In genomic region chr3:27805282-27805681, GRCh38 we compare ENCODE assay signal across 14 cellular contexts.
DNase-seq lines count a peak whose midpoint lies in the region; ATAC-seq and TF ChIP-seq lines count a peak whose summit lies in the region.
"Had no signal": no experiment of that assay in that cellular context is flagged by ENCODE, and none has a peak within 500 bp of the region (broad histone marks: within the 10 kb centered on the region; RNA-seq: fewer than 3 reads in every experiment).

No MANE protein-coding gene starts in this region.

- H3K4me2 ChIP-seq in Karpas-422 (ENCODE audit: low read depth, low read length, poor library complexity, severe bottlenecking) = no peak overlapping the region
- H3K4me2 ChIP-seq in mesendoderm (ENCODE audit: low read length) = no peak overlapping the region
- H3K4me2 ChIP-seq: BLaER1 treated with 17β-estradiol and CSF1 and Interleukin-3, amounts not matched to agents 10 nM and 100 nM had no signal

- no peak overlapping the region for H2BK120ac ChIP-seq in mesendoderm (ENCODE audit: low read depth, low read length)

- H3K9ac ChIP-seq in Karpas-422 (ENCODE audit: low read length) (no peak overlapping the region), mesendoderm (ENCODE audit: low read length) (no peak overlapping the region)
- H3K9ac ChIP-seq: BLaER1 treated with 17β-estradiol and CSF1 and Interleukin-3, amounts not matched to agents 10 nM and 100 nM had no signal

- no peak overlapping the region for H4K8ac ChIP-seq in mesendoderm (ENCODE audit: low read depth, low read length)

- no peaks in the 10 kb centered on the region for H3K36me3 Mint-ChIP-seq in activated T-cell treated with anti-CD3 and anti-CD28 coated beads, Interleukin-2, amount 50 U/mL, for 24 hours (ENCODE audit: low read depth)
- no peaks in the 10 kb centered on the region for H3K36me3 Mint-ChIP-seq in activated T-cell treated with anti-CD3 and anti-CD28 coated beads, Interleukin-2, amount 50 U/mL, for 4 hours (ENCODE audit: insufficient read depth)
- H3K36me3 Mint-ChIP-seq in CD4-positive, CD25-positive, alpha-beta regulatory T cell = no peaks in the 10 kb centered on the region

- H3K56ac ChIP-seq in mesendoderm (ENCODE audit: low read length) = no peak overlapping the region

- no CpG with 5 or more reads among the region's 2 CpGs for WGBS in mesendoderm (ENCODE audit: extremely low coverage, insufficient coverage, low lambda C conversion rate)
- 67 to 83% (median 70%) methylated on average over 2 of the region's 2 CpGs for WGBS in spleen, 5 donors

- H3K27me3 Mint-ChIP-seq in activated T-cell treated with anti-CD3 and anti-CD28 coated beads, Interleukin-2, amount 50 U/mL, for 24 hours = no peaks in the 10 kb centered on the region
- peaks cover 2% of the 10 kb centered on the region for H3K27me3 Mint-ChIP-seq in activated T-cell treated with anti-CD3 and anti-CD28 coated beads, Interleukin-2, amount 50 U/mL, for 4 hours (ENCODE audit: low read depth)
- H3K27me3 Mint-ChIP-seq in CD4-positive, CD25-positive, alpha-beta regulatory T cell = peaks cover 4% of the 10 kb centered on the region
- H3K27me3 Mint-ChIP-seq: CD4-positive, alpha-beta T cell had no signal

- no peak overlapping the region for H3K27ac ChIP-seq in CD4-positive, CD25-positive, alpha-beta regulatory T cell (ENCODE audit: insufficient read depth, low read length, poor library complexity, severe bottlenecking)
- H3K27ac ChIP-seq in Karpas-422 (ENCODE audit: low read length) = no peak overlapping the region
- no peak overlapping the region for H3K27ac ChIP-seq in foreskin keratinocyte
- H3K27ac ChIP-seq in mesendoderm (ENCODE audit: low read depth, low read length) = no peak overlapping the region
- H3K27ac ChIP-seq in spleen = no peak overlapping the region
- H3K27ac ChIP-seq: BLaER1 treated with 17β-estradiol and CSF1 and Interleukin-3, amounts not matched to agents 10 nM and 100 nM had no signal

- H2BK5ac ChIP-seq in mesendoderm (ENCODE audit: low read length) = no peak overlapping the region

- H2AFZ ChIP-seq in Karpas-422 (ENCODE audit: low read length) = no peak overlapping the region; the same call in 1 of the 2 replicates

- ATAC-seq in activated T-cell treated with anti-CD3 and anti-CD28 coated beads, Interleukin-2, amount 50 U/mL, for 4 hours = no peak
- peak; percentile 58 to 60 for ATAC-seq in CD4-positive, CD25-positive, alpha-beta regulatory T cell (ENCODE audit: low read depth in 2 of 2)
- ATAC-seq in foreskin keratinocyte = peak; percentile 16

- no peak for TF ChIP-seq POLR2A in spleen (IDR thresholded peaks at IDR 0.05)

- no peak for TF ChIP-seq CTCF in foreskin keratinocyte (conservative IDR thresholded peaks at IDR 0.05)
- no peak for TF ChIP-seq CTCF in spleen (IDR thresholded peaks at IDR 0.05 in 8 of 11, conservative IDR thresholded peaks at IDR 0.05 in 3 of 11)

- H3K36me3 ChIP-seq in CD4-positive, CD25-positive, alpha-beta regulatory T cell (ENCODE audit: control insufficient read depth, insufficient read depth, low read length) = no peaks in the 10 kb centered on the region
- H3K36me3 ChIP-seq in Karpas-422 (ENCODE audit: insufficient read depth, low read length) (no peaks in the 10 kb centered on the region), mesendoderm (ENCODE audit: control insufficient read depth, insufficient read depth, low read length) (no peaks in the 10 kb centered on the region), spleen (no peaks in the 10 kb centered on the region)
- H3K36me3 ChIP-seq: BLaER1 treated with 17β-estradiol and CSF1 and Interleukin-3, amounts not matched to agents 10 nM and 100 nM; HAP-1 had no signal

- H3K4me3 ChIP-seq in CD4-positive, CD25-positive, alpha-beta regulatory T cell (ENCODE audit: low read depth, low read length) = no peak overlapping the region
- no peak overlapping the region for H3K4me3 ChIP-seq in Karpas-422 (ENCODE audit: low read length)
- no peak overlapping the region for H3K4me3 ChIP-seq in mesendoderm (ENCODE audit: low read length)
- H3K4me3 ChIP-seq in spleen = no peak overlapping the region
- H3K4me3 ChIP-seq: BLaER1 treated with 17β-estradiol and CSF1 and Interleukin-3, amounts not matched to agents 10 nM and 100 nM; HAP-1 had no signal

- H2AK5ac ChIP-seq in mesendoderm (ENCODE audit: low read length) = no peak overlapping the region

- intact Hi-C loops in spleen (cut with DNase I; ENCODE audit: low total_unique reads) = no loop called here

- no peak overlapping the region for H3K4ac ChIP-seq in mesendoderm (ENCODE audit: low read depth, low read length)

- H3K23ac ChIP-seq in mesendoderm (ENCODE audit: low read length) = no peak overlapping the region

- H4K5ac ChIP-seq in mesendoderm (ENCODE audit: low read length) = no peak overlapping the region

- no peaks in the 10 kb centered on the region for H3K79me2 ChIP-seq in Karpas-422 (ENCODE audit: low read length)
- no peaks in the 10 kb centered on the region for H3K79me2 ChIP-seq in mesendoderm (ENCODE audit: control insufficient read depth, insufficient read depth, low read length)

- DNase-seq in activated T-cell treated with anti-CD3 and anti-CD28 coated beads, Interleukin-2, amount 50 U/mL, for 24 hours = no peak
- no peak for DNase-seq in activated T-cell treated with anti-CD3 and anti-CD28 coated beads, Interleukin-2, amount 50 U/mL, for 4 hours
- DNase-seq in CD4-positive, CD25-positive, alpha-beta regulatory T cell = peak in 2 of 3 donors; percentile 5 to 10
- DNase-seq in Karpas-422 (peak; percentile 43), foreskin keratinocyte (no peak), mesendoderm (no peak), NK-92 (lab: John Stamatoyannopoulos, UW; ENCODE audit: unreplicated experiment) (no peak), spleen (no peak)
- DNase-seq: ACHN; CD4-positive, alpha-beta T cell; DMS79; GDM1 had no signal

- H3K4me1 Mint-ChIP-seq in activated T-cell treated with anti-CD3 and anti-CD28 coated beads, Interleukin-2, amount 50 U/mL, for 24 hours (ENCODE audit: low read depth) = peaks cover 17% of the 10 kb centered on the region
- H3K4me1 Mint-ChIP-seq in activated T-cell treated with anti-CD3 and anti-CD28 coated beads, Interleukin-2, amount 50 U/mL, for 4 hours (ENCODE audit: low read depth) = no peaks in the 10 kb centered on the region
- peaks cover 0 to 8% (median 7%) of the 10 kb centered on the region in 4 donors for H3K4me1 Mint-ChIP-seq in CD4-positive, CD25-positive, alpha-beta regulatory T cell

- no peak overlapping the region for H2BK15ac ChIP-seq in mesendoderm (replicated peaks; ENCODE audit: low read depth)

- H3K4me1 ChIP-seq in CD4-positive, CD25-positive, alpha-beta regulatory T cell (ENCODE audit: control insufficient read depth, insufficient read depth, low read length, poor library complexity, severe bottlenecking) = no peaks in the 10 kb centered on the region
- H3K4me1 ChIP-seq in Karpas-422 (ENCODE audit: low read length) = no peaks in the 10 kb centered on the region
- H3K4me1 ChIP-seq in foreskin keratinocyte = no peaks in the 10 kb centered on the region
- peaks cover 8% of the 10 kb centered on the region for H3K4me1 ChIP-seq in mesendoderm (ENCODE audit: control insufficient read depth, low read depth, low read length)
- H3K4me1 ChIP-seq in spleen = no peaks in the 10 kb centered on the region
- H3K4me1 ChIP-seq: HAP-1 had no signal

- H3K9me2 ChIP-seq in Karpas-422 (replicated peaks; ENCODE audit: insufficient read depth, low read length) = no peaks in the 10 kb centered on the region

- no peak overlapping the region for H3K4me3 Mint-ChIP-seq in activated T-cell treated with anti-CD3 and anti-CD28 coated beads, Interleukin-2, amount 50 U/mL, for 24 hours
- H3K4me3 Mint-ChIP-seq in activated T-cell treated with anti-CD3 and anti-CD28 coated beads, Interleukin-2, amount 50 U/mL, for 4 hours = no peak overlapping the region
- no peak overlapping the region for H3K4me3 Mint-ChIP-seq in CD4-positive, CD25-positive, alpha-beta regulatory T cell
- H3K4me3 Mint-ChIP-seq: CD4-positive, alpha-beta T cell had no signal

- H4K20me1 ChIP-seq in Karpas-422 (ENCODE audit: insufficient read depth, low read depth, low read length) = no peaks in the 10 kb centered on the region
- H4K20me1 ChIP-seq: BLaER1 treated with 17β-estradiol and CSF1 and Interleukin-3, amounts not matched to agents 10 nM and 100 nM had no signal

- H3K79me1 ChIP-seq in mesendoderm (ENCODE audit: low read length) = no peaks in the 10 kb centered on the region

- no peaks in the 10 kb centered on the region for H3K9me3 ChIP-seq in CD4-positive, CD25-positive, alpha-beta regulatory T cell (ENCODE audit: control insufficient read depth in 2 of 2, low read length in 2 of 2)
- H3K9me3 ChIP-seq in Karpas-422 (ENCODE audit: low read length) = no peaks in the 10 kb centered on the region
- H3K9me3 ChIP-seq in spleen = no peaks in the 10 kb centered on the region
- H3K9me3 ChIP-seq: BLaER1 treated with 17β-estradiol and CSF1 and Interleukin-3, amounts not matched to agents 10 nM and 100 nM; HAP-1 had no signal

- H3K18ac ChIP-seq in mesendoderm (ENCODE audit: low read length) = no peak overlapping the region

- no peaks in the 10 kb centered on the region for H3K27me3 ChIP-seq in CD4-positive, CD25-positive, alpha-beta regulatory T cell (ENCODE audit: control insufficient read depth, insufficient read depth, low read length)
- H3K27me3 ChIP-seq in Karpas-422 (ENCODE audit: low read length) = no peaks in the 10 kb centered on the region
- no peaks in the 10 kb centered on the region for H3K27me3 ChIP-seq in foreskin keratinocyte
- H3K27me3 ChIP-seq in mesendoderm (ENCODE audit: insufficient read depth, low read length, poor library complexity) = no peaks in the 10 kb centered on the region
- no peaks in the 10 kb centered on the region for H3K27me3 ChIP-seq in spleen (replicated peaks in 1 of 7)
- H3K27me3 ChIP-seq: BLaER1 treated with 17β-estradiol and CSF1 and Interleukin-3, amounts not matched to agents 10 nM and 100 nM had no signal

- peak overlapping the region; percentile 1 for H3K27ac Mint-ChIP-seq in activated T-cell treated with anti-CD3 and anti-CD28 coated beads, Interleukin-2, amount 50 U/mL, for 24 hours
- H3K27ac Mint-ChIP-seq in CD4-positive, CD25-positive, alpha-beta regulatory T cell = peak overlapping the region in 1 of 3 donors; percentile 31
- H3K27ac Mint-ChIP-seq: CD4-positive, alpha-beta T cell had no signal

- peaks cover 7% of the 10 kb centered on the region for H3K9me3 Mint-ChIP-seq in activated T-cell treated with anti-CD3 and anti-CD28 coated beads, Interleukin-2, amount 50 U/mL, for 24 hours
- no peaks in the 10 kb centered on the region for H3K9me3 Mint-ChIP-seq in activated T-cell treated with anti-CD3 and anti-CD28 coated beads, Interleukin-2, amount 50 U/mL, for 4 hours
- H3K9me3 Mint-ChIP-seq in CD4-positive, CD25-positive, alpha-beta regulatory T cell = peaks cover 0 to 1% (median 0%) of the 10 kb centered on the region in 7 donors
- H3K9me3 Mint-ChIP-seq: CD4-positive, alpha-beta T cell had no signal

Comparison
In these comparisons a context has a peak if more than half of its experiments do, and no peak if none do; other contexts are left out.
1. DNase-seq: peak in CD4-positive, CD25-positive, alpha-beta regulatory T cell (2 of 3) and Karpas-422 (single experiment); none in activated T-cell treated with anti-CD3 and anti-CD28 coated beads, Interleukin-2, amount 50 U/mL, for 24 hours (single experiment), activated T-cell treated with anti-CD3 and anti-CD28 coated beads, Interleukin-2, amount 50 U/mL, for 4 hours (single experiment), foreskin keratinocyte (0 of 2), mesendoderm (single experiment), NK-92 (single experiment) and spleen (single experiment).
2. ATAC-seq: peak in CD4-positive, CD25-positive, alpha-beta regulatory T cell (2 of 2) and foreskin keratinocyte (single experiment); none in activated T-cell treated with anti-CD3 and anti-CD28 coated beads, Interleukin-2, amount 50 U/mL, for 4 hours (0 of 2).